1 cellular context compared by ENCODE assay signal in the genomic region with DNA sequence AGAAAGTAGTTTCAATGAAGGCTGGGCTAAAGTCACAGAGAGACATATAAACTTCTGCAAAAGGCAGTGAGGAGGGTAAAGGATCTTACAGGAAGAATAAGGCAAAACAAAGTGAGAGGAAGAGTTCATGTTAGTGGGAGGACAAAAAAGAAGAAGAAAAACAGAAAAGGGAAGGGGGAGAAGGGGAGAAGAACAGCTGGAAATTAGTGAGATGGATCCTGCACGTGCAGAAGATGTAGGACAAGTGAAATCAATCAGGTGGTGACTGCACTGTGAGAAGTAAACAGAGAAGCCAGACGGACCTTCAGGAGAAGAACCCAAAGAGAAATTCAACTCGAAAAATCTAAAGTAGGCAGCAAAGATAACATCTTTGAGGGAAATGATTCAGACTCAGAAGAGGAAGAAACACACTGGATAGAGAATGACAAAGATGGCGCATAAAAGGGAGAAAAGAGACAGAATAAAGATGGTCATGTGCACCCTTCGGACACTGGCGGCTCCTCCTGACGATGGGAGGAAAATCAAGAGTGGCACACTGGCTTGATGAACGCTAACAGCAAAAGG.
TF ChIP-seq lines count a peak whose summit lies in the region.

No MANE protein-coding gene starts in this region.

TF ChIP-seq in K562, 482 proteins besides CTCF, POLR2A, EP300 and RAD21 (continued from another document):
- TF ChIP-seq MYBL2 (IDR thresholded peaks at IDR 0.05; ENCODE audit: low read depth) (no peak), MYBL2 (CRISPR knock-in tag; IDR thresholded peaks at IDR 0.05; ENCODE audit: borderline replicate concordance) (no peak), ZNF146 (CRISPR knock-in tag; IDR thresholded peaks at IDR 0.05; ENCODE audit: unreplicated experiment) (no peak), ZNF695 (CRISPR knock-in tag; IDR thresholded peaks at IDR 0.05) (no peak), NFRKB (IDR thresholded peaks at IDR 0.05; ENCODE audit: low read depth) (peak; percentile 50; the same call in 1 of the 2 replicates), BCOR (IDR thresholded peaks at IDR 0.05) (peak; percentile 55; the same call in 1 of the 2 replicates), L3MBTL2 (IDR thresholded peaks at IDR 0.05) (no peak), HIVEP1 (CRISPR knock-in tag; IDR thresholded peaks at IDR 0.05) (no peak), PHB (CRISPR knock-in tag; IDR thresholded peaks at IDR 0.05) (no peak), SMARCA5 (IDR thresholded peaks at IDR 0.05) (peak; percentile 53; the same call in 1 of the 2 replicates), XRCC4 (IDR thresholded peaks at IDR 0.05; ENCODE audit: extremely low read depth, insufficient read depth, insufficient read length) (no peak), NCOR1 (IDR thresholded peaks at IDR 0.05) (0 out of 2 replicates have a peak, but pooled peaks have one; percentile 6), JUND (IDR thresholded peaks at IDR 0.05; ENCODE audit: borderline replicate concordance, low read depth, low read length) (peak; percentile 48; the same call in 1 of the 2 replicates), JUND (tag; IDR thresholded peaks at IDR 0.05; ENCODE audit: borderline replicate concordance, low read depth, low read length) (peak; percentile 16; the same call in 1 of the 3 replicates), ARID1B (IDR thresholded peaks at IDR 0.05) (peak; percentile 61), DACH1 (IDR thresholded peaks at IDR 0.05; ENCODE audit: partially characterized antibody) (no peak), CREB1 (IDR thresholded peaks at IDR 0.05) (no peak), CREB1 (CRISPR knock-in tag; IDR thresholded peaks at IDR 0.05) (no peak), TFE3 (CRISPR knock-in tag; IDR thresholded peaks at IDR 0.05) (no peak), ZBTB26 (CRISPR knock-in tag; IDR thresholded peaks at IDR 0.05) (0 out of 2 replicates have a peak, but pooled peaks have one; percentile 65), ETV6 (IDR thresholded peaks at IDR 0.05; ENCODE audit: borderline replicate concordance in 1 of 2, low read depth in 2 of 2, low read length in 1 of 2) (no peak), ETV6 (CRISPR knock-in tag; IDR thresholded peaks at IDR 0.05; ENCODE audit: borderline replicate concordance) (no peak), ZNF766 (CRISPR knock-in tag; conservative IDR thresholded peaks at IDR 0.05) (0 out of 2 replicates have a peak, but pooled peaks have one; percentile 26), TARDBP (IDR thresholded peaks at IDR 0.05) (no peak), NCOA2 (IDR thresholded peaks at IDR 0.05; ENCODE audit: partially characterized antibody in 2 of 2) (no peak), SMARCE1 (IDR thresholded peaks at IDR 0.05) (peak; percentile 70; the same call in 1 of the 2 replicates)
- TF ChIP-seq, protein P1, sequence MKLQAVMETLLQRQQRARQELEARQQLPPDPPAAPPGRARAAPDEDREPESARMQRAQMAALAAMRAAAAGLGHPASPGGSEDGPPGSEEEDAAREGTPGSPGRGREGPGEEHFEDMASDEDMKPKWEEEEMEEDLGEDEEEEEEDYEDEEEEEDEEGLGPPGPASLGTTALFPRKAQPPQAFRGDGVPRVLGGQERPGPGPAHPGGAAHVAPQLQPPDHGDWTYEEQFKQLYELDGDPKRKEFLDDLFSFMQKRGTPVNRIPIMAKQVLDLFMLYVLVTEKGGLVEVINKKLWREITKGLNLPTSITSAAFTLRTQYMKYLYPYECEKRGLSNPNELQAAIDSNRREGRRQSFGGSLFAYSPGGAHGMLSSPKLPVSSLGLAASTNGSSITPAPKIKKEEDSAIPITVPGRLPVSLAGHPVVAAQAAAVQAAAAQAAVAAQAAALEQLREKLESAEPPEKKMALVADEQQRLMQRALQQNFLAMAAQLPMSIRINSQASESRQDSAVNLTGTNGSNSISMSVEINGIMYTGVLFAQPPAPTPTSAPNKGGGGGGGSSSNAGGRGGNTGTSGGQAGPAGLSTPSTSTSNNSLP (IDR thresholded peaks at IDR 0.05; ENCODE audit: borderline replicate concordance, low read depth, low read length) = no peak
- TF ChIP-seq, protein P2, sequence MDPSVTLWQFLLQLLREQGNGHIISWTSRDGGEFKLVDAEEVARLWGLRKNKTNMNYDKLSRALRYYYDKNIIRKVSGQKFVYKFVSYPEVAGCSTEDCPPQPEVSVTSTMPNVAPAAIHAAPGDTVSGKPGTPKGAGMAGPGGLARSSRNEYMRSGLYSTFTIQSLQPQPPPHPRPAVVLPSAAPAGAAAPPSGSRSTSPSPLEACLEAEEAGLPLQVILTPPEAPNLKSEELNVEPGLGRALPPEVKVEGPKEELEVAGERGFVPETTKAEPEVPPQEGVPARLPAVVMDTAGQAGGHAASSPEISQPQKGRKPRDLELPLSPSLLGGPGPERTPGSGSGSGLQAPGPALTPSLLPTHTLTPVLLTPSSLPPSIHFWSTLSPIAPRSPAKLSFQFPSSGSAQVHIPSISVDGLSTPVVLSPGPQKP (CRISPR knock-in tag; IDR thresholded peaks at IDR 0.05) = no peak
- TF ChIP-seq, protein P3, sequence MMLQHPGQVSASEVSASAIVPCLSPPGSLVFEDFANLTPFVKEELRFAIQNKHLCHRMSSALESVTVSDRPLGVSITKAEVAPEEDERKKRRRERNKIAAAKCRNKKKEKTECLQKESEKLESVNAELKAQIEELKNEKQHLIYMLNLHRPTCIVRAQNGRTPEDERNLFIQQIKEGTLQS (IDR thresholded peaks at IDR 0.05) = no peak
- TF ChIP-seq, protein P3 (CRISPR knock-in tag; conservative IDR thresholded peaks at IDR 0.05) = no peak
- TF ChIP-seq, protein P4, sequence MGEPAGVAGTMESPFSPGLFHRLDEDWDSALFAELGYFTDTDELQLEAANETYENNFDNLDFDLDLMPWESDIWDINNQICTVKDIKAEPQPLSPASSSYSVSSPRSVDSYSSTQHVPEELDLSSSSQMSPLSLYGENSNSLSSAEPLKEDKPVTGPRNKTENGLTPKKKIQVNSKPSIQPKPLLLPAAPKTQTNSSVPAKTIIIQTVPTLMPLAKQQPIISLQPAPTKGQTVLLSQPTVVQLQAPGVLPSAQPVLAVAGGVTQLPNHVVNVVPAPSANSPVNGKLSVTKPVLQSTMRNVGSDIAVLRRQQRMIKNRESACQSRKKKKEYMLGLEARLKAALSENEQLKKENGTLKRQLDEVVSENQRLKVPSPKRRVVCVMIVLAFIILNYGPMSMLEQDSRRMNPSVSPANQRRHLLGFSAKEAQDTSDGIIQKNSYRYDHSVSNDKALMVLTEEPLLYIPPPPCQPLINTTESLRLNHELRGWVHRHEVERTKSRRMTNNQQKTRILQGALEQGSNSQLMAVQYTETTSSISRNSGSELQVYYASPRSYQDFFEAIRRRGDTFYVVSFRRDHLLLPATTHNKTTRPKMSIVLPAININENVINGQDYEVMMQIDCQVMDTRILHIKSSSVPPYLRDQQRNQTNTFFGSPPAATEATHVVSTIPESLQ (CRISPR knock-in tag; IDR thresholded peaks at IDR 0.05) = no peak
- TF ChIP-seq, protein P5, sequence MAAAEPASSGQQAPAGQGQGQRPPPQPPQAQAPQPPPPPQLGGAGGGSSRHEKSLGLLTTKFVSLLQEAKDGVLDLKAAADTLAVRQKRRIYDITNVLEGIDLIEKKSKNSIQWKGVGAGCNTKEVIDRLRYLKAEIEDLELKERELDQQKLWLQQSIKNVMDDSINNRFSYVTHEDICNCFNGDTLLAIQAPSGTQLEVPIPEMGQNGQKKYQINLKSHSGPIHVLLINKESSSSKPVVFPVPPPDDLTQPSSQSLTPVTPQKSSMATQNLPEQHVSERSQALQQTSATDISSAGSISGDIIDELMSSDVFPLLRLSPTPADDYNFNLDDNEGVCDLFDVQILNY (CRISPR knock-in tag; IDR thresholded peaks at IDR 0.05) = no peak
- TF ChIP-seq, protein P6, sequence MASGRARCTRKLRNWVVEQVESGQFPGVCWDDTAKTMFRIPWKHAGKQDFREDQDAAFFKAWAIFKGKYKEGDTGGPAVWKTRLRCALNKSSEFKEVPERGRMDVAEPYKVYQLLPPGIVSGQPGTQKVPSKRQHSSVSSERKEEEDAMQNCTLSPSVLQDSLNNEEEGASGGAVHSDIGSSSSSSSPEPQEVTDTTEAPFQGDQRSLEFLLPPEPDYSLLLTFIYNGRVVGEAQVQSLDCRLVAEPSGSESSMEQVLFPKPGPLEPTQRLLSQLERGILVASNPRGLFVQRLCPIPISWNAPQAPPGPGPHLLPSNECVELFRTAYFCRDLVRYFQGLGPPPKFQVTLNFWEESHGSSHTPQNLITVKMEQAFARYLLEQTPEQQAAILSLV (tag; IDR thresholded peaks at IDR 0.05) = no peak
